ENCODE assay signal across 7 cellular contexts in genomic region chr18:36942264-36942663, GRCh38.
DNase-seq lines count a peak whose midpoint lies in the region; ATAC-seq and TF ChIP-seq lines count a peak whose summit lies in the region.

No MANE protein-coding gene starts in this region.

- no peak overlapping the region for H3K27ac ChIP-seq in H9 (ENCODE audit: insufficient read length, low read depth, low read length)

- no peak overlapping the region for H4K5ac ChIP-seq in H9 (ENCODE audit: insufficient read length, low read depth, low read length)

- H3K27me3 ChIP-seq in H9 (ENCODE audit: insufficient read depth, low read length): no peaks in the 10 kb centered on the region

- no peaks in the 10 kb centered on the region for H3K9me3 ChIP-seq in H9 (ENCODE audit: control insufficient read depth, low read depth, low read length)

- H3K9ac ChIP-seq in H9 (ENCODE audit: extremely low read depth, insufficient read length, low read length): no peak overlapping the region

- H4K91ac ChIP-seq in H9 (ENCODE audit: insufficient read length, low read depth, low read length): no peak overlapping the region

- no peak overlapping the region for H3K18ac ChIP-seq in H9 (ENCODE audit: insufficient read length, low read depth, low read length)

- no peak overlapping the region for H4K8ac ChIP-seq in H9 (replicated peaks; ENCODE audit: insufficient read length, low read depth, low read length)

- no peak overlapping the region for H3K4me3 ChIP-seq in retinal pigment epithelial cell (ENCODE audit: low read length)

- TF ChIP-seq CTCF in H9 (conservative IDR thresholded peaks at IDR 0.05) (peak; percentile 95), retinal pigment epithelial cell (conservative IDR thresholded peaks at IDR 0.05; ENCODE audit: low read depth, low read length) (peak; percentile 79)

- H2BK15ac ChIP-seq in H9 (ENCODE audit: low read depth, low read length): no peak overlapping the region

- H2BK12ac ChIP-seq in H9 (ENCODE audit: insufficient read length, low read depth, low read length): no peak overlapping the region

- no peak for ATAC-seq in GM19035 (IDR thresholded peaks at IDR 0.05; ENCODE audit: unreplicated experiment)

- no peaks in the 10 kb centered on the region for H3K79me1 ChIP-seq in H9 (ENCODE audit: insufficient read depth, low read depth, low read length, poor library complexity, severe bottlenecking)

- peaks cover 24 to 33% of the 10 kb centered on the region in 2 experiments for H3K4me1 Mint-ChIP-seq in H9

- no peak overlapping the region for H2BK20ac ChIP-seq in H9 (ENCODE audit: low read depth, low read length, poor library complexity, severe bottlenecking)

- peaks cover 6 to 21% (median 8%) of the 10 kb centered on the region in 3 experiments; a peak in 6 of 7 replicates for H3K36me3 Mint-ChIP-seq in H9 (ENCODE audit: insufficient read depth in 1 of 3, low read depth in 3 of 3)

- no peak overlapping the region for H2BK5ac ChIP-seq in H9 (ENCODE audit: insufficient read length, low read length)

- no peaks in the 10 kb centered on the region for H3K79me2 ChIP-seq in H9 (ENCODE audit: insufficient read depth, low read length)

- no CpG with 5 or more reads among the region's 6 CpGs for WGBS in H9 (ENCODE audit: extremely low coverage, insufficient read length, low lambda C conversion rate)

- H3K23me2 ChIP-seq in H9 (ENCODE audit: insufficient read length, low read depth, low read length, poor library complexity, severe bottlenecking): no peaks in the 10 kb centered on the region

- H3K4me3 Mint-ChIP-seq in H9: no peak overlapping the region

- peak; percentile 2 for DNase-seq in GM04503 (ENCODE audit: low read depth)
- peak; percentile 30 for DNase-seq in H9
- peak; percentile 7 for DNase-seq in NCI-H460 (ENCODE audit: extremely low read depth, low read depth)
- DNase-seq in dermis microvascular lymphatic vessel endothelial cell (ENCODE audit: low read depth in 2 of 2): peak; percentile 11 to 54
- peak; percentile 12 for DNase-seq in retinal pigment epithelial cell (ENCODE audit: low read depth)
- no peak for DNase-seq in activated naive CD4-positive, alpha-beta T cell treated with Interleukin-2 at 50 U/mL for 16 hours

- no peak overlapping the region for H3K23ac ChIP-seq in H9 (ENCODE audit: insufficient read length, low read depth, low read length)

- no peak overlapping the region for H2AK5ac ChIP-seq in H9 (ENCODE audit: insufficient read length, low read length)

- no peak overlapping the region for H3K27ac Mint-ChIP-seq in H9

- no peak overlapping the region for H3K4ac ChIP-seq in H9 (ENCODE audit: low read depth, low read length)

- H3K4me2 ChIP-seq in H9 (ENCODE audit: insufficient read depth, insufficient read length, low read length): no peak overlapping the region

- no peak overlapping the region for H2AFZ ChIP-seq in H9 (ENCODE audit: low read length)

- no peak overlapping the region for H3T11ph ChIP-seq in H9 (ENCODE audit: low read length)

- H3K27me3 Mint-ChIP-seq in H9 (ENCODE audit: low read depth): no peaks in the 10 kb centered on the region

- H3K14ac ChIP-seq in H9 (ENCODE audit: insufficient read depth, low read length): no peak overlapping the region

- no peak overlapping the region for H3K56ac ChIP-seq in H9 (ENCODE audit: insufficient read length, low read depth, low read length)

- no peak overlapping the region for H2BK120ac ChIP-seq in H9 (ENCODE audit: low read depth, low read length, poor library complexity, severe bottlenecking)

- no peaks in the 10 kb centered on the region for H4K20me1 ChIP-seq in H9 (ENCODE audit: control insufficient read depth, insufficient read depth, insufficient read length)

- peaks cover 2% of the 10 kb centered on the region; the same call in 1 of the 2 replicates for H3K4me1 ChIP-seq in H9 (ENCODE audit: insufficient read depth, low read length)

- peaks cover 11 to 12% of the 10 kb centered on the region in 2 experiments for H3K9me3 Mint-ChIP-seq in H9
